8 cellular contexts compared by ENCODE assay signal in the genomic region with DNA sequence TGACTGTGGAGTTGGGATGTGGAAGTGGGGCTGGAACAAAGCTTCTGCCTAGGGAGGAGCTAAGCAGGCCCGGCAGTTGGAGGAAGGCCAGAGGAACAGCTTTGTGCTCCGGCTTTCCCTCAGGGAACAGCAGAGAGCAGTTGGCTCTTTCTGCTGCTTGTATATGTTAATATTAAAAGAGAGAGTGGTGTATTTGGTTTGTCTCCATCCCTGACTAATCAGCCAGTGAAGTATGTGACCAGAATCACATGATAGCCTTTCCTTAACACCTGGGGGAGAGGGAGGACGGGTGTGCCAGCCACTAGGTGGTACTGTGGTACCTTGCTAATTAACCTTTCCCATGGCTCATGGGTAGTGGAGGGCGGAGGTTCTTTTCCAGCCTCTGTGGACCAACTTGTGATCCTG.
DNase-seq lines count a peak whose midpoint lies in the region; ATAC-seq and TF ChIP-seq lines count a peak whose summit lies in the region.

No MANE protein-coding gene starts in this region.

- DNase-seq in NCI-H1436 (lab: John Stamatoyannopoulos, UW): peak; percentile 35
- no peak for DNase-seq in NCI-H1436 treated with DMSO at 0.1 percent for 48 hours (lab: John Stamatoyannopoulos, UW)
- DNase-seq in NCI-H1105 treated with DMSO at 0.1 percent for 48 hours (lab: John Stamatoyannopoulos, UW): peak; percentile 81
- DNase-seq in UCSD-AML1 (lab: John Stamatoyannopoulos, UW; ENCODE audit: unreplicated experiment): peak; percentile 24
- peak; percentile 61 for DNase-seq in epithelial cell of prostate (ENCODE audit: low read depth, low spot score)
- no peak for DNase-seq in nephron progenitor cell
- no peak for DNase-seq in T-helper 2 cell treated with Interferon-gamma antibody and Interleukin-4, amounts not matched to agents 5 μg/mL and 100 μg/mL, for 36 hours (ENCODE audit: low spot score)

- peak overlapping the region; percentile 24 for H3K27ac ChIP-seq in epithelial cell of prostate

- H3K27me3 Mint-ChIP-seq in nephron progenitor cell (ENCODE audit: low read depth, poor library complexity): no peaks in the 10 kb centered on the region
- no peaks in the 10 kb centered on the region for H3K27me3 Mint-ChIP-seq in T-helper 2 cell treated with Interferon-gamma antibody and Interleukin-4, amounts not matched to agents 5 μg/mL and 100 μg/mL, for 36 hours (ENCODE audit: low read depth)

- peaks cover 16% of the 10 kb centered on the region for H3K36me3 Mint-ChIP-seq in nephron progenitor cell (ENCODE audit: low read depth)
- H3K36me3 Mint-ChIP-seq in T-helper 2 cell treated with Interferon-gamma antibody and Interleukin-4, amounts not matched to agents 5 μg/mL and 100 μg/mL, for 36 hours (ENCODE audit: low read depth): peaks cover 33% of the 10 kb centered on the region

- peak; percentile 17 for TF ChIP-seq CTCF in nephron progenitor cell (IDR thresholded peaks at IDR 0.05)

- no peak for ATAC-seq in GM19452 (IDR thresholded peaks at IDR 0.05; ENCODE audit: unreplicated experiment)

- no peak overlapping the region for H3K4me3 Mint-ChIP-seq in nephron progenitor cell
- no peak overlapping the region for H3K4me3 Mint-ChIP-seq in T-helper 2 cell treated with Interferon-gamma antibody and Interleukin-4, amounts not matched to agents 5 μg/mL and 100 μg/mL, for 36 hours

- H3K4me1 Mint-ChIP-seq in nephron progenitor cell: no peaks in the 10 kb centered on the region
- peaks cover 2% of the 10 kb centered on the region for H3K4me1 Mint-ChIP-seq in T-helper 2 cell treated with Interferon-gamma antibody and Interleukin-4, amounts not matched to agents 5 μg/mL and 100 μg/mL, for 36 hours (ENCODE audit: low read depth)

- H3K9me3 Mint-ChIP-seq in nephron progenitor cell: no peaks in the 10 kb centered on the region
- no peaks in the 10 kb centered on the region for H3K9me3 Mint-ChIP-seq in T-helper 2 cell treated with Interferon-gamma antibody and Interleukin-4, amounts not matched to agents 5 μg/mL and 100 μg/mL, for 36 hours

- H3K27ac Mint-ChIP-seq in nephron progenitor cell: peak overlapping the region; percentile 29
- H3K27ac Mint-ChIP-seq in T-helper 2 cell treated with Interferon-gamma antibody and Interleukin-4, amounts not matched to agents 5 μg/mL and 100 μg/mL, for 36 hours: no peak overlapping the region

Comparison
In these comparisons a context has a peak if more than half of its experiments do, and no peak if none do; other contexts are left out.
1. DNase-seq: peak in NCI-H1436 (single experiment), NCI-H1105 treated with DMSO at 0.1 percent for 48 hours (single experiment), UCSD-AML1 (single experiment) and epithelial cell of prostate (single experiment); none in NCI-H1436 treated with DMSO at 0.1 percent for 48 hours (single experiment), nephron progenitor cell (single experiment) and T-helper 2 cell treated with Interferon-gamma antibody and Interleukin-4, amounts not matched to agents 5 μg/mL and 100 μg/mL, for 36 hours (single experiment).